Comparison of ENCODE assay signal across 8 cellular contexts in genomic region chr5:98927988-98928801, GRCh38. TPM values are rescaled to one million over a fixed set of nuclear protein-coding genes. Genes with fewer than 3 reads are reported as not detected.
A peak's percentile ranks its signal among the peaks of the same experiment; 100 is the strongest.
DNase-seq lines count a peak whose midpoint lies in the region; ATAC-seq and TF ChIP-seq lines count a peak whose summit lies in the region.

No MANE protein-coding gene starts in this region.

- H3K27me3 Mint-ChIP-seq in activated naive CD4-positive, alpha-beta T cell treated with anti-CD3 and anti-CD28 coated beads, Interleukin-2, amount 50 U/mL, for 24 hours = no peaks in the 10 kb centered on the region

- H3K36me3 ChIP-seq in PC-9 (ENCODE audit: low read depth) = peaks cover 24% of the 10 kb centered on the region
- peaks cover 0 to 21% (median 5%) of the 10 kb centered on the region in 4 donors for H3K36me3 ChIP-seq in transverse colon

- peak overlapping the region; percentile 99 for H3K27ac ChIP-seq in PC-9
- peak overlapping the region; percentile 96 to 99 (median 99) for H3K27ac ChIP-seq in transverse colon

- peaks cover 56% of the 10 kb centered on the region for H4K20me1 ChIP-seq in PC-9 (ENCODE audit: insufficient read depth)

- no peaks in the 10 kb centered on the region for H3K9me3 Mint-ChIP-seq in activated naive CD4-positive, alpha-beta T cell treated with anti-CD3 and anti-CD28 coated beads, Interleukin-2, amount 50 U/mL, for 24 hours

- H3K4me2 ChIP-seq in PC-9 = peak overlapping the region; percentile 96

- H3K9me3 ChIP-seq in PC-9 (ENCODE audit: insufficient read depth, low read depth) (no peaks in the 10 kb centered on the region), transverse colon (no peaks in the 10 kb centered on the region)

- no peak for TF ChIP-seq EP300 in transverse colon (IDR thresholded peaks at IDR 0.05; ENCODE audit: low read depth)

- H3K36me3 Mint-ChIP-seq in activated naive CD4-positive, alpha-beta T cell treated with anti-CD3 and anti-CD28 coated beads, Interleukin-2, amount 50 U/mL, for 24 hours = peaks cover 7% of the 10 kb centered on the region

- in situ Hi-C loops in transverse colon (cut with MboI; ENCODE audit: low pct_ligation_motif_present in 1 of 4, low pct_unique_long_range_greater_than_20kb in 1 of 4, low sequenced_read_pairs in 3 of 4) = no loop called here

- 0% methylated on average over 78 of the region's 90 CpGs; no CpG with 5 or more reads in 1 of the 2 donors for WGBS in transverse colon (ENCODE audit: low coverage in 1 of 2), 2 donors

- BruUV-seq in PC-9 (replicated peaks; lab: Mats Ljungman, UMichigan) = no TSS peak

- intact Hi-C loops in PC-9 (cut with micrococcal nuclease; ENCODE audit: unreplicated experiment) = loop anchor here (2.0 to 10.0 kb wide), 2 partner anchors 105 to 153 kb away; partner anchors contain the start of gene RGMB
- intact Hi-C loops in transverse colon (cut with DNase I; ENCODE audit: low total_unique reads) = no loop called here

- peaks cover 67% of the 10 kb centered on the region for H3K4me1 Mint-ChIP-seq in activated naive CD4-positive, alpha-beta T cell treated with anti-CD3 and anti-CD28 coated beads, Interleukin-2, amount 50 U/mL, for 24 hours

- H3K27me3 ChIP-seq in PC-9 (ENCODE audit: insufficient read depth, low read depth) (no peaks in the 10 kb centered on the region), transverse colon (no peaks in the 10 kb centered on the region)

- H3K9me2 ChIP-seq in PC-9 (ENCODE audit: insufficient read depth) = no peaks in the 10 kb centered on the region

- H2AFZ ChIP-seq in PC-9 = peak overlapping the region; percentile 82

- peaks cover 70% of the 10 kb centered on the region for H3K79me2 ChIP-seq in PC-9 (ENCODE audit: low read depth)

- peak overlapping the region; percentile 99 for H3K27ac Mint-ChIP-seq in activated naive CD4-positive, alpha-beta T cell treated with anti-CD3 and anti-CD28 coated beads, Interleukin-2, amount 50 U/mL, for 24 hours

- H3K4me3 Mint-ChIP-seq in activated naive CD4-positive, alpha-beta T cell treated with anti-CD3 and anti-CD28 coated beads, Interleukin-2, amount 50 U/mL, for 24 hours = peak overlapping the region; percentile 97

- H3K4me1 ChIP-seq in PC-9 (replicated peaks; ENCODE audit: insufficient read depth) (peaks cover 29% of the 10 kb centered on the region), transverse colon (peaks cover 15 to 50% (median 26%) of the 10 kb centered on the region in 4 donors)

- DNase-seq in Ammon's horn (ENCODE audit: low spot score) (peak; percentile 57), PC-9 (peak in 1 of 2 experiments; percentile 45), globus pallidus (ENCODE audit: low spot score) (peak; percentile 44), omental fat pad (ENCODE audit: low spot score) (peak; percentile 37), transverse colon (peak; percentile 71)

- peak overlapping the region; percentile 95 for H3K4me3 ChIP-seq in PC-9
- H3K4me3 ChIP-seq in transverse colon = peak overlapping the region; percentile 79 to 97 (median 84)

- TF ChIP-seq CTCF in PC-9 (conservative IDR thresholded peaks at IDR 0.05) = no peak
- no peak for TF ChIP-seq CTCF in omental fat pad (IDR thresholded peaks at IDR 0.05)
- no peak for TF ChIP-seq CTCF in transverse colon (IDR thresholded peaks at IDR 0.05)

- POLR2A ChIA-PET in PC-9 (lab: Charles Lee; ENCODE audit: unreplicated experiment) = interaction anchor here (0.6 kb wide), 2 partner anchors 12 to 105 kb away, joined by 4 to 6 read pairs; no protein-coding TSS in a partner anchor

- H3F3A ChIP-seq in PC-9 (ENCODE audit: insufficient read depth, low read depth) = peaks cover 18% of the 10 kb centered on the region

- TF ChIP-seq POLR2A in transverse colon (IDR thresholded peaks at IDR 0.05) = no peak

- ATAC-seq in GM19025 (IDR thresholded peaks at IDR 0.05; ENCODE audit: low read depth, unreplicated experiment) (peak; percentile 29), HG03280 (IDR thresholded peaks at IDR 0.05; ENCODE audit: unreplicated experiment) (peak; percentile 29), omental fat pad (ENCODE audit: low FRiP score) (peak; percentile 42)

- CTCF ChIA-PET in PC-9 (lab: Charles Lee) = no interaction called here

RNA-seq across cellular contexts. Expression of gene CHD1, which starts 0.6 kb away (rescaled TPM):
- total RNA-seq in PC-9 (2021) = 23.3 and 30.5 TPM in 2 replicates
- 100 to 1,000 TPM in 2 of 4 donors, 10 to 100 TPM in 2; 44.9 to 194 (median 96.7) TPM for total RNA-seq in omental fat pad
- total RNA-seq in transverse colon = 10 to 100 TPM; 45.6 to 95.7 (median 53.0) TPM
